Comparison of ENCODE assay signal across 8 cellular contexts in genomic region chr18:50281972-50282520, GRCh38. TPM values are rescaled to one million over a fixed set of nuclear protein-coding genes. Genes with fewer than 3 reads are reported as not detected.
DNase-seq lines count a peak whose midpoint lies in the region; ATAC-seq and TF ChIP-seq lines count a peak whose summit lies in the region.

No MANE protein-coding gene starts in this region.

- no peaks in the 10 kb centered on the region; the same call in none of the 2 replicates for H3K36me3 ChIP-seq in Caco-2 (ENCODE audit: control insufficient read depth, insufficient read depth, low read length)
- H3K36me3 ChIP-seq in OCI-LY7 (ENCODE audit: insufficient read depth, low read length): peaks cover 61% of the 10 kb centered on the region
- H3K36me3 ChIP-seq in neutrophil: peaks cover 58% of the 10 kb centered on the region

- no peak for DNase-seq in Caco-2
- no peak for DNase-seq in OCI-LY7 (ENCODE audit: low spot score)
- DNase-seq in epithelial cell of proximal tubule (ENCODE audit: low read depth): no peak
- no peak for DNase-seq in cortex of kidney (lab: John Stamatoyannopoulos, UW)
- DNase-seq in NCI-H748 (lab: John Stamatoyannopoulos, UW; ENCODE audit: unreplicated experiment): no peak

- H3K4me3 Mint-ChIP-seq in Caco-2 (ENCODE audit: unreplicated experiment): peak overlapping the region; percentile 86

- H3K27me3 ChIP-seq in Caco-2 (replicated peaks; ENCODE audit: control insufficient read depth, insufficient read depth, low read length) (no peaks in the 10 kb centered on the region), neutrophil (no peaks in the 10 kb centered on the region)

- no peaks in the 10 kb centered on the region for H4K20me1 ChIP-seq in OCI-LY7 (ENCODE audit: insufficient read depth, low read length)

- no peaks in the 10 kb centered on the region for H3K4me1 ChIP-seq in Caco-2
- H3K4me1 ChIP-seq in OCI-LY7 (ENCODE audit: insufficient read depth, low read length, poor library complexity, severe bottlenecking): peaks cover 24% of the 10 kb centered on the region
- H3K4me1 ChIP-seq in neutrophil (ENCODE audit: control insufficient read depth in 1 of 2, insufficient read depth in 1 of 2, low read depth in 1 of 2, low read length in 1 of 2): peaks cover 29 to 35% of the 10 kb centered on the region in 2 experiments

- H3K27me3 Mint-ChIP-seq in Caco-2 (ENCODE audit: insufficient read depth, unreplicated experiment): no peaks in the 10 kb centered on the region

- peak overlapping the region; percentile 94 for H3K27ac Mint-ChIP-seq in Caco-2 (ENCODE audit: unreplicated experiment)

- POLR2A ChIA-PET in Caco-2 (lab: Charles Lee) (interaction anchor here (0.6 kb wide), 1 partner anchor 383 kb away, joined by 4 read pairs; no protein-coding TSS in a partner anchor), OCI-LY7 (lab: Charles Lee) (interaction anchor here (0.7 to 1.6 kb wide), 5 partner anchors 9 to 75 kb away, joined by 3 read pairs; no protein-coding TSS in a partner anchor)

- peaks cover 41% of the 10 kb centered on the region; the same call in 1 of the 2 replicates for H3K79me2 ChIP-seq in OCI-LY7 (ENCODE audit: insufficient read depth, low read depth, low read length)

- H3K36me3 Mint-ChIP-seq in Caco-2 (ENCODE audit: insufficient read depth, unreplicated experiment): peaks cover 14% of the 10 kb centered on the region

- H3K4me3 ChIP-seq in Caco-2 (ENCODE audit: low read depth, low read length) (peak overlapping the region; percentile 56), OCI-LY7 (ENCODE audit: low read depth, low read length, poor library complexity, severe bottlenecking) (peak overlapping the region; percentile 93), epithelial cell of proximal tubule (ENCODE audit: low read depth, low read length) (peak overlapping the region; percentile 89), neutrophil (ENCODE audit: low read depth in 1 of 2, low read length in 1 of 2) (peak overlapping the region; percentile 85 to 100)

- CTCF ChIA-PET in Caco-2 (lab: Charles Lee): interaction anchor here (1.9 kb wide), 1 partner anchor 75 kb away, joined by 11 read pairs; no protein-coding TSS in a partner anchor
- CTCF ChIA-PET in OCI-LY7 (lab: Charles Lee; ENCODE audit: unreplicated experiment): interaction anchor here (0.6 kb wide), 1 partner anchor 75 kb away, joined by 6 read pairs; no protein-coding TSS in a partner anchor

- BruUV-seq in Caco-2 (replicated peaks; lab: Mats Ljungman, UMichigan) (no TSS peak), OCI-LY7 (replicated peaks; lab: Mats Ljungman, UMichigan) (no TSS peak)

- intact Hi-C loops in Caco-2 (cut with micrococcal nuclease; ENCODE audit: unreplicated experiment) (no loop called here), OCI-LY7 (cut with micrococcal nuclease; ENCODE audit: unreplicated experiment) (loop anchor here (1.0 kb wide), 1 partner anchor 16 kb away; the partner anchor contains the start of gene CFAP53)

- no peaks in the 10 kb centered on the region for H3K9me2 ChIP-seq in OCI-LY7 (ENCODE audit: insufficient read depth, low read length)

- no peaks in the 10 kb centered on the region for H3K9me3 Mint-ChIP-seq in Caco-2 (ENCODE audit: unreplicated experiment)

- no peak for TF ChIP-seq CTCF in Caco-2 (IDR thresholded peaks at IDR 0.05; ENCODE audit: insufficient read depth in 1 of 2, low read depth in 1 of 2, low read length in 1 of 2, severe bottlenecking in 1 of 2, unreplicated experiment in 1 of 2)
- no peak for TF ChIP-seq CTCF in OCI-LY7 (conservative IDR thresholded peaks at IDR 0.05; ENCODE audit: low read length)
- no peak for TF ChIP-seq CTCF in epithelial cell of proximal tubule (conservative IDR thresholded peaks at IDR 0.05; ENCODE audit: low read depth, low read length)
- TF ChIP-seq CTCF in neutrophil (IDR thresholded peaks at IDR 0.05): no peak

- H3K9me3 ChIP-seq in Caco-2 (no peaks in the 10 kb centered on the region), OCI-LY7 (ENCODE audit: low read length) (no peaks in the 10 kb centered on the region), neutrophil (no peaks in the 10 kb centered on the region)

- peak overlapping the region; percentile 64 for H3K4me2 ChIP-seq in OCI-LY7 (ENCODE audit: low read length)

- no peak for ATAC-seq in activated CD4-positive, CD25-positive, alpha-beta regulatory T cell treated with anti-CD3 and anti-CD28 coated beads, Interleukin-2, amount 50 U/mL, for 24 hours
- ATAC-seq in GM19395 (IDR thresholded peaks at IDR 0.05; ENCODE audit: unreplicated experiment): no peak

- H3K27ac ChIP-seq in OCI-LY7 (ENCODE audit: low read depth, low read length, poor library complexity, severe bottlenecking): peak overlapping the region; percentile 69
- peak overlapping the region; percentile 92 for H3K27ac ChIP-seq in neutrophil

- 0 out of 2 replicates have a peak overlapping the region, but pooled peaks have one; percentile 30 for H2AFZ ChIP-seq in OCI-LY7 (ENCODE audit: low read length)

- peaks cover 17% of the 10 kb centered on the region for H3K4me1 Mint-ChIP-seq in Caco-2 (ENCODE audit: low read depth, unreplicated experiment)

RNA-seq across cellular contexts. Expression of gene MBD1, which starts 0.7 kb away (rescaled TPM):
- total RNA-seq in Caco-2 (2022) (31.1 and 34.7 TPM in 2 replicates), OCI-LY7 (2022) (44.1 and 47.3 TPM in 2 replicates), epithelial cell of proximal tubule (56.5 and 70.2 TPM in 2 replicates)
- total RNA-seq in OCI-LY7 (2014; rRNA removed; shearing (Covaris generic)): 39.8 and 42.2 TPM in 2 replicates

RNA-seq across cellular contexts. Expression of gene CXXC1, which starts 5.4 kb away (rescaled TPM):
- total RNA-seq in Caco-2 (2022) (37.7 and 41.5 TPM in 2 replicates), OCI-LY7 (2022) (79.1 and 97.4 TPM in 2 replicates), epithelial cell of proximal tubule (35.8 and 50.9 TPM in 2 replicates)
- total RNA-seq in OCI-LY7 (2014; rRNA removed; shearing (Covaris generic)): 54.4 and 61.7 TPM in 2 replicates

RNA-seq across cellular contexts. Expression of gene CFAP53, which starts 15.8 kb away (rescaled TPM):
- 0.23 TPM in 1 of 2 replicates, not detected in the other for total RNA-seq in Caco-2 (2022)
- total RNA-seq in OCI-LY7 (2014; rRNA removed; shearing (Covaris generic)): 0.57 TPM in 1 of 2 replicates, not detected in the other
- total RNA-seq in OCI-LY7 (2022): 0.52 and 0.86 TPM in 2 replicates
- total RNA-seq in epithelial cell of proximal tubule: 0.22 and 0.69 TPM in 2 replicates
